Comparison of ENCODE assay signal across 12 cellular contexts in genomic region chr21:34204481-34205439, GRCh38.
A peak's percentile ranks its signal among the peaks of the same experiment; 100 is the strongest.
DNase-seq lines count a peak whose midpoint lies in the region; ATAC-seq and TF ChIP-seq lines count a peak whose summit lies in the region.
"Had no signal": no experiment of that assay in that cellular context is flagged by ENCODE, and none has a peak within 500 bp of the region (broad histone marks: within the 10 kb centered on the region; RNA-seq: fewer than 3 reads in every experiment).

No MANE protein-coding gene starts in this region.

- TF ChIP-seq POLR2A in gastrocnemius medialis (IDR thresholded peaks at IDR 0.05) (no peak), esophagus squamous epithelium (IDR thresholded peaks at IDR 0.05) (no peak)

- H3K4me3 ChIP-seq in coronary artery: no peak overlapping the region
- H3K4me3 ChIP-seq in gastrocnemius medialis: no peak overlapping the region
- no peak overlapping the region for H3K4me3 ChIP-seq in esophagus squamous epithelium
- H3K4me3 ChIP-seq: A549, esophagus muscularis mucosa had no signal

- WGBS in esophagus squamous epithelium, 2 donors: 66 to 79% methylated on average over 7 to 11 of the region's 13 CpGs

- TF ChIP-seq CTCF in coronary artery (IDR thresholded peaks at IDR 0.05) (no peak), gastrocnemius medialis (IDR thresholded peaks at IDR 0.05 in 4 of 5, conservative IDR thresholded peaks at IDR 0.05 in 1 of 5) (no peak), esophagus squamous epithelium (IDR thresholded peaks at IDR 0.05) (no peak)

- H3K36me3 ChIP-seq in gastrocnemius medialis: no peaks in the 10 kb centered on the region
- no peaks in the 10 kb centered on the region for H3K36me3 ChIP-seq in esophagus squamous epithelium
- H3K36me3 ChIP-seq: esophagus muscularis mucosa had no signal

- intact Hi-C loops in gastrocnemius medialis (cut with DNase I; ENCODE audit: low total_unique reads): no loop called here
- intact Hi-C loops in esophagus squamous epithelium (cut with DNase I): loop anchor here (10.0 kb wide), 1 partner anchor 260 kb away; no protein-coding TSS in a partner anchor

- DNase-seq in NCI-H2171 treated with DMSO at 0.1 percent for 48 hours (lab: John Stamatoyannopoulos, UW): peak; percentile 60
- no peak for DNase-seq in NCI-H2171 (lab: John Stamatoyannopoulos, UW)
- peak; percentile 81 to 95 for DNase-seq in NCI-H446 (lab: John Stamatoyannopoulos, UW)
- peak; percentile 69 for DNase-seq in coronary artery (ENCODE audit: low spot score)
- DNase-seq in gastrocnemius medialis: no peak
- DNase-seq in esophagus squamous epithelium (lab: John Stamatoyannopoulos, UW): no peak
- no peak for DNase-seq in GM03348 (ENCODE audit: low spot score)
- DNase-seq: activated CD4-positive, alpha-beta T cell treated with anti-CD3 and anti-CD28 coated beads, Interleukin-2, amount 10 ng/mL, durations not matched to agents 24 days and 14 days; activated naive CD8-positive, alpha-beta T cell treated with anti-CD3 and anti-CD28 coated beads for 36 hours had no signal

- H3K9me3 ChIP-seq in gastrocnemius medialis: no peaks in the 10 kb centered on the region
- no peaks in the 10 kb centered on the region for H3K9me3 ChIP-seq in esophagus squamous epithelium
- H3K9me3 ChIP-seq: A549, esophagus muscularis mucosa had no signal

- H3K27ac ChIP-seq in coronary artery: peak overlapping the region; percentile 59 to 88
- H3K27ac ChIP-seq in gastrocnemius medialis: peak overlapping the region in 3 of 4 donors; percentile 4 to 84 (median 73)
- H3K27ac ChIP-seq in esophagus squamous epithelium: no peak overlapping the region

- in situ Hi-C loops in gastrocnemius medialis (cut with MboI; ENCODE audit: low sequenced_read_pairs in 4 of 4): loop anchor here in 2 of 4 donors (10.0 to 25.0 kb wide), 2 partner anchors 142 to 280 kb away; partner anchors contain the start of genes MRPS6 (in 1 of the 2) and SLC5A3 (in 1 of the 2)

- H3K4me1 ChIP-seq in gastrocnemius medialis: peaks cover 30 to 43% of the 10 kb centered on the region in 2 donors
- peaks cover 2 to 47% (median 6%) of the 10 kb centered on the region in 3 donors for H3K4me1 ChIP-seq in esophagus squamous epithelium

- ATAC-seq in gastrocnemius medialis (no peak), GM19463 (IDR thresholded peaks at IDR 0.05; ENCODE audit: unreplicated experiment) (no peak)
- ATAC-seq: A549 had no signal

- H3K27me3 ChIP-seq in gastrocnemius medialis: no peaks in the 10 kb centered on the region
- H3K27me3 ChIP-seq in esophagus squamous epithelium: no peaks in the 10 kb centered on the region
- H3K27me3 ChIP-seq: esophagus muscularis mucosa had no signal

Comparison
In these comparisons a context has a peak if more than half of its experiments do, and no peak if none do; other contexts are left out.
1. DNase-seq: peak in NCI-H2171 treated with DMSO at 0.1 percent for 48 hours (single experiment), NCI-H446 (2 of 2) and coronary artery (single experiment); none in NCI-H2171 (single experiment), gastrocnemius medialis (0 of 2), esophagus squamous epithelium (single experiment) and GM03348 (single experiment).
2. H3K27ac ChIP-seq: peak in coronary artery (2 of 2) and gastrocnemius medialis (3 of 4); none in esophagus squamous epithelium (0 of 4).